Comparison of ENCODE assay signal across 8 cellular contexts in the genomic region with DNA sequence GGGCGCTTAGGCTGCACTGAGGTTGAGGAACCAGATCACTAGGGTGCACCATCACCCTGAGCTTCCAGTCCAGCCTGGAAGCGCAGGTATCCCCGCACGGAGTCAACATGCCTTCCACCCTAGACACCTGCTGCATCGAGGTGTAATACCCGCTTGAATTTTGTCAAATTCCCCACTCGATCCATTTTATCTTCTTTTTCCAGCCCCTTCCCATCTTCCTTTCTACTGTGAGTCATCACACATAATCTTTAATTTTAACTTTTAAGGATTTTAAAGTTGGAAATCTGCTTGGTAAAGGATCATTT. TPM values are rescaled to one million over a fixed set of nuclear protein-coding genes. Genes with fewer than 3 reads are reported as not detected.
A peak's percentile ranks its signal among the peaks of the same experiment; 100 is the strongest.
DNase-seq lines count a peak whose midpoint lies in the region; ATAC-seq and TF ChIP-seq lines count a peak whose summit lies in the region.

No MANE protein-coding gene starts in this region.

- H3K4me1 Mint-ChIP-seq in CD8-positive, alpha-beta T cell (ENCODE audit: low read depth) = peaks cover 23% of the 10 kb centered on the region

- H3K36me3 ChIP-seq in CD8-positive, alpha-beta T cell (ENCODE audit: insufficient read depth, low read length) = no peaks in the 10 kb centered on the region
- H3K36me3 ChIP-seq in HUES6 (ENCODE audit: control insufficient read depth, insufficient read depth, low read length) = peaks cover 39% of the 10 kb centered on the region
- H3K36me3 ChIP-seq in ectodermal cell (ENCODE audit: control insufficient read depth, insufficient read depth, low read length) = peaks cover 6% of the 10 kb centered on the region
- H3K36me3 ChIP-seq in neuron (ENCODE audit: insufficient read depth, low read length) = peaks cover 35% of the 10 kb centered on the region

- H3K27ac ChIP-seq in CD8-positive, alpha-beta T cell (ENCODE audit: low read depth, low read length) = no peak overlapping the region
- H3K27ac ChIP-seq in HUES6 (ENCODE audit: low read depth, low read length) (no peak overlapping the region), ectodermal cell (ENCODE audit: insufficient read depth, low read depth, low read length, poor library complexity, severe bottlenecking) (no peak overlapping the region)

- peak overlapping the region; percentile 97 for H3K27ac Mint-ChIP-seq in CD8-positive, alpha-beta T cell

- H3K36me3 Mint-ChIP-seq in CD8-positive, alpha-beta T cell = peaks cover 16% of the 10 kb centered on the region

- DNase-seq in CD8-positive, alpha-beta T cell = no peak
- no peak for DNase-seq in NCI-H2171 treated with DMSO at 0.1 percent for 48 hours (lab: John Stamatoyannopoulos, UW)
- no peak for DNase-seq in activated CD4-positive, alpha-beta T cell treated with anti-CD3 and anti-CD28 coated beads, Interleukin-2, amount 50 U/mL, for 1 hour
- no peak for DNase-seq in DMS 273 (lab: John Stamatoyannopoulos, UW; ENCODE audit: unreplicated experiment)

- no peak for ATAC-seq in CD8-positive, alpha-beta T cell
- peak; percentile 42 for ATAC-seq in GM21447 (IDR thresholded peaks at IDR 0.05; ENCODE audit: unreplicated experiment)

- H3K4me1 ChIP-seq in CD8-positive, alpha-beta T cell (ENCODE audit: insufficient read depth, low read length) = peaks cover 19% of the 10 kb centered on the region
- H3K4me1 ChIP-seq in HUES6 (ENCODE audit: control insufficient read depth, insufficient read depth, low read length) (peaks cover 4% of the 10 kb centered on the region; the same call in 1 of the 2 replicates), ectodermal cell (ENCODE audit: control insufficient read depth, insufficient read depth, low read length) (no peaks in the 10 kb centered on the region), neuron (ENCODE audit: insufficient read depth, low read length) (peaks cover 10% of the 10 kb centered on the region)

- H3K27me3 Mint-ChIP-seq in CD8-positive, alpha-beta T cell (ENCODE audit: low read depth) = no peaks in the 10 kb centered on the region

- H3K9me3 Mint-ChIP-seq in CD8-positive, alpha-beta T cell = no peaks in the 10 kb centered on the region

- 2 to 4% methylated on average over 7 of the region's 7 CpGs for WGBS in ectodermal cell, 2 experiments

- peak overlapping the region; percentile 75 for H3K4me3 ChIP-seq in CD8-positive, alpha-beta T cell (ENCODE audit: low read depth, low read length)
- H3K4me3 ChIP-seq in HUES6 (ENCODE audit: low read depth, low read length) (peak overlapping the region; percentile 88), ectodermal cell (ENCODE audit: insufficient read depth, low read depth, low read length) (peak overlapping the region; percentile 96), neuron (ENCODE audit: low read length) (peak overlapping the region; percentile 83)

- intact Hi-C loops in CD8-positive, alpha-beta T cell (cut with DNase I, micrococcal nuclease) = loop anchor here in 1 of 2 experiments (2.0 to 5.0 kb wide), 5 partner anchors 83 to 1215 kb away; a partner anchor contains a TSS

- POLR2A ChIA-PET in CD8-positive, alpha-beta T cell (lab: Charles Lee) = interaction anchor here (0.7 to 2.8 kb wide), 3 partner anchors 9 to 84 kb away, joined by 3 to 19 read pairs (median 4); a partner anchor contains a TSS

- peak overlapping the region; percentile 98 for H3K4me3 Mint-ChIP-seq in CD8-positive, alpha-beta T cell

- peak overlapping the region; percentile 97 for H3K9ac ChIP-seq in HUES6 (ENCODE audit: low read length)

- H3K9me3 ChIP-seq in CD8-positive, alpha-beta T cell (ENCODE audit: low read length) = no peaks in the 10 kb centered on the region
- no peaks in the 10 kb centered on the region for H3K9me3 ChIP-seq in HUES6 (ENCODE audit: control insufficient read depth, insufficient read depth, low read depth, low read length)
- H3K9me3 ChIP-seq in ectodermal cell (ENCODE audit: control insufficient read depth, low read length) = no peaks in the 10 kb centered on the region
- H3K9me3 ChIP-seq in neuron (ENCODE audit: low read length) = no peaks in the 10 kb centered on the region

- no peak for TF ChIP-seq CTCF in CD8-positive, alpha-beta T cell (IDR thresholded peaks at IDR 0.05)

- CTCF ChIA-PET in CD8-positive, alpha-beta T cell (lab: Charles Lee) = interaction anchor here (0.9 kb wide), 1 partner anchor 84 kb away, joined by 4 read pairs; a partner anchor contains a TSS

- H3K27me3 ChIP-seq in CD8-positive, alpha-beta T cell (ENCODE audit: insufficient read depth, low read length) = no peaks in the 10 kb centered on the region
- no peaks in the 10 kb centered on the region for H3K27me3 ChIP-seq in HUES6 (ENCODE audit: control insufficient read depth, insufficient read depth, low read length)
- no peaks in the 10 kb centered on the region for H3K27me3 ChIP-seq in ectodermal cell (ENCODE audit: control insufficient read depth, insufficient read depth, low read length, poor library complexity, severe bottlenecking)
- no peaks in the 10 kb centered on the region for H3K27me3 ChIP-seq in neuron (ENCODE audit: insufficient read depth, low read length)

- H2AFZ ChIP-seq in neuron (ENCODE audit: low read depth, low read length) = peak overlapping the region; percentile 92

RNA-seq across cellular contexts. Expression of a gene that starts 0.8 kb away (rescaled TPM):
- total RNA-seq in CD8-positive, alpha-beta T cell = 1 to 10 TPM; 4.5 to 5.9 TPM
- 50.2 TPM for polyA plus RNA-seq in ectodermal cell (2013, experiment 1 of 4)
- 41.1 TPM for polyA plus RNA-seq in ectodermal cell (2013, experiment 2 of 4)
- 38.5 TPM for polyA plus RNA-seq in ectodermal cell (2013, experiment 3 of 4)
- polyA plus RNA-seq in ectodermal cell (2013, experiment 4 of 4) = 34.1 TPM
